Comparison of ENCODE assay signal across 24 cellular contexts in genomic region chr3:36521007-36521379, GRCh38.
"Had no signal": no experiment of that assay in that cellular context is flagged by ENCODE, and none has a peak within 500 bp of the region (broad histone marks: within the 10 kb centered on the region; RNA-seq: fewer than 3 reads in every experiment).

No MANE protein-coding gene starts in this region.

- H3K4me1 ChIP-seq: parathyroid adenoma, psoas muscle, right lobe of liver, stomach, thyroid gland, tibial nerve, upper lobe of right lung, uterus had no signal

- H3K36me3 ChIP-seq: neural progenitor cell, ovary, right lobe of liver, sigmoid colon, stomach, thoracic aorta, thyroid gland, tibial nerve, upper lobe of right lung, uterus had no signal

- H2AFZ ChIP-seq: neural progenitor cell, parathyroid adenoma had no signal

- H3K27me3 ChIP-seq: neural progenitor cell, ovary, right lobe of liver, sigmoid colon, stomach, thyroid gland, tibial nerve, upper lobe of right lung, uterus had no signal

- H3K4me3 ChIP-seq: neural progenitor cell, ovary, psoas muscle, right lobe of liver, sigmoid colon, stomach, thoracic aorta, thyroid gland, tibial nerve, upper lobe of right lung, uterus had no signal

- H3K9me3 ChIP-seq: ovary, psoas muscle, right lobe of liver, sigmoid colon, stomach, thoracic aorta, thyroid gland, tibial nerve, upper lobe of right lung, uterus had no signal

- H3K9ac ChIP-seq: neural progenitor cell, parathyroid adenoma had no signal

- ATAC-seq: natural killer cell; psoas muscle; right cardiac atrium; right lobe of liver; stimulated activated effector memory CD8-positive, alpha-beta T cell treated with anti-CD3 and anti-CD28 coated beads, Interleukin-12 subunit alpha, Interleukin-12 subunit beta, amount 100 ng/mL, for 72 hours; stimulated activated naive B cell treated with anti-CD40 and anti-IgM and Interleukin-4, amounts not matched to agents 10 μg/mL and 1 μg/mL and 100 μg/mL, for 72 hours; upper lobe of right lung had no signal

- H3K4me2 ChIP-seq: neural progenitor cell had no signal

- H3K27ac ChIP-seq: neural progenitor cell, ovary, parathyroid adenoma, psoas muscle, right lobe of liver, sigmoid colon, stomach, thoracic aorta, thyroid gland, tibial nerve, upper lobe of right lung, uterus had no signal

- H3K79me2 ChIP-seq: parathyroid adenoma had no signal

- DNase-seq: natural killer cell; occipital lobe; ovary; posterior cingulate gyrus; psoas muscle; right cardiac atrium; right lobe of liver; sigmoid colon; small intestine; stimulated activated CD4-positive, alpha-beta T cell treated with anti-CD3 and anti-CD28 coated beads, Interleukin-15, amount 100 ng/mL, for 24 hours; stimulated activated CD4-positive, alpha-beta T cell treated with anti-CD3 and anti-CD28 coated beads, Interleukin-2, amount 100 ng/mL, for 24 hours; stimulated activated CD4-positive, alpha-beta T cell treated with anti-CD3 and anti-CD28 coated beads, Interleukin-2, amount 100 ng/mL, for 48 hours; stimulated activated CD4-positive, alpha-beta T cell treated with anti-CD3 and anti-CD28 coated beads, Interleukin-4, amount 100 ng/mL, for 24 hours; stimulated activated naive B cell treated with anti-CD40 and anti-IgM and Interleukin-4, amounts not matched to agents 10 μg/mL and 1 μg/mL and 100 μg/mL, for 72 hours; stimulated activated naive CD4-positive, alpha-beta T cell treated with Interleukin-2 at 50 U/mL for 16 hours; stomach; thyroid gland; upper lobe of right lung; uterus had no signal
